Comparison of ENCODE assay signal across 29 cellular contexts in the genomic region with DNA sequence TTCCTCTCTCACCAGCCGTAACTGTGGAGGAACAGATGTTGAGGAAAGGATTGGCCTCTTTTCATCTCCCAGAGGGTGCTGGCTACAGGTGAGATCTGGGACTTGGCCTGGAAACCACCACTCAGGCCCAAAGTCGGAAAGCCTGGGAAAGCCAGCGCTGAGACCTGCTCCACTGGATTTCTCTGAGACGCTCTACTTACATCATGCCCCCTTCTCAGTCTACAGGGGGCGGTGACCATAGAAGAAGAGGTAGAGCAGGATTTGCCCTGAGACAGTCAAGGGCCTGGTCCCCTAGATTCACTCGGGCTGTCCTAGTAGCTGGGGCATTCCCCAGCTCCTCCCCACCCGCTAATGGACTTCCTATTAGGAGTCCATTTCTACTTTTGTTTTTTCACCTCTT.
"Had no signal": no experiment of that assay in that cellular context is flagged by ENCODE, and none has a peak within 500 bp of the region (broad histone marks: within the 10 kb centered on the region; RNA-seq: fewer than 3 reads in every experiment).

No MANE protein-coding gene starts in this region.

- H3K27me3 Mint-ChIP-seq: activated CD4-positive, alpha-beta memory T cell treated with anti-CD3 and anti-CD28 coated beads, Interleukin-2, amount 10 ng/mL, durations not matched to agents 7 days and 5 days; activated CD4-positive, alpha-beta T cell treated with anti-CD3 and anti-CD28 coated beads, Interleukin-2, amount 10 ng/mL, durations not matched to agents 7 days and 5 days; activated naive CD4-positive, alpha-beta T cell treated with anti-CD3 and anti-CD28 coated beads, Interleukin-2, amount 10 ng/mL, durations not matched to agents 7 days and 5 days; activated naive CD8-positive, alpha-beta T cell treated with anti-CD3 and anti-CD28 coated beads, Interleukin-2, amount 10 ng/mL, durations not matched to agents 7 days and 5 days; activated T-cell treated with anti-CD3 and anti-CD28 coated beads, Interleukin-2, amount 50 U/mL, for 24 hours; dendritic cell treated with granulocyte-macrophage colony-stimulating factor and Interleukin-4, amounts not matched to agents 40 ng/mL and 50 ng/mL, for 4 days had no signal

- H3K9me3 ChIP-seq: ascending aorta, breast epithelium had no signal

- H3K27me3 ChIP-seq: ascending aorta, breast epithelium, cardiac muscle cell, dorsolateral prefrontal cortex had no signal

- H3K27ac Mint-ChIP-seq: activated CD4-positive, alpha-beta memory T cell treated with anti-CD3 and anti-CD28 coated beads, Interleukin-2, amount 10 ng/mL, durations not matched to agents 7 days and 5 days; activated CD4-positive, alpha-beta T cell treated with anti-CD3 and anti-CD28 coated beads, Interleukin-2, amount 10 ng/mL, durations not matched to agents 7 days and 5 days; activated naive CD4-positive, alpha-beta T cell treated with anti-CD3 and anti-CD28 coated beads, Interleukin-2, amount 10 ng/mL, durations not matched to agents 7 days and 5 days; activated naive CD4-positive, alpha-beta T cell treated with anti-CD3 and anti-CD28 coated beads, Interleukin-2, amount 50 U/mL, for 72 hours; activated naive CD8-positive, alpha-beta T cell treated with anti-CD3 and anti-CD28 coated beads, Interleukin-2, amount 10 ng/mL, durations not matched to agents 7 days and 5 days; activated T-cell treated with anti-CD3 and anti-CD28 coated beads, Interleukin-2, amount 50 U/mL, for 24 hours; activated T-cell treated with anti-CD3 and anti-CD28 coated beads, Interleukin-2, amount 50 U/mL, for 72 hours; brain; dendritic cell treated with granulocyte-macrophage colony-stimulating factor and Interleukin-4, amounts not matched to agents 40 ng/mL and 50 ng/mL, for 4 days; endodermal cell had no signal

- H3K9me3 Mint-ChIP-seq: activated CD4-positive, alpha-beta memory T cell treated with anti-CD3 and anti-CD28 coated beads, Interleukin-2, amount 10 ng/mL, durations not matched to agents 7 days and 5 days; activated CD4-positive, alpha-beta T cell treated with anti-CD3 and anti-CD28 coated beads, Interleukin-2, amount 10 ng/mL, durations not matched to agents 7 days and 5 days; activated naive CD4-positive, alpha-beta T cell treated with anti-CD3 and anti-CD28 coated beads, Interleukin-2, amount 10 ng/mL, durations not matched to agents 7 days and 5 days; activated naive CD4-positive, alpha-beta T cell treated with anti-CD3 and anti-CD28 coated beads, Interleukin-2, amount 50 U/mL, for 72 hours; activated naive CD8-positive, alpha-beta T cell treated with anti-CD3 and anti-CD28 coated beads, Interleukin-2, amount 10 ng/mL, durations not matched to agents 7 days and 5 days; activated T-cell treated with anti-CD3 and anti-CD28 coated beads, Interleukin-2, amount 50 U/mL, for 24 hours; activated T-cell treated with anti-CD3 and anti-CD28 coated beads, Interleukin-2, amount 50 U/mL, for 72 hours; dendritic cell treated with granulocyte-macrophage colony-stimulating factor and Interleukin-4, amounts not matched to agents 40 ng/mL and 50 ng/mL, for 4 days; endodermal cell had no signal

- H3K4me1 Mint-ChIP-seq: activated CD4-positive, alpha-beta memory T cell treated with anti-CD3 and anti-CD28 coated beads, Interleukin-2, amount 10 ng/mL, durations not matched to agents 7 days and 5 days; activated CD4-positive, alpha-beta T cell treated with anti-CD3 and anti-CD28 coated beads, Interleukin-2, amount 10 ng/mL, durations not matched to agents 7 days and 5 days; activated naive CD4-positive, alpha-beta T cell treated with anti-CD3 and anti-CD28 coated beads, Interleukin-2, amount 10 ng/mL, durations not matched to agents 7 days and 5 days; activated naive CD8-positive, alpha-beta T cell treated with anti-CD3 and anti-CD28 coated beads, Interleukin-2, amount 10 ng/mL, durations not matched to agents 7 days and 5 days had no signal

- H3K4me3 ChIP-seq: ascending aorta, breast epithelium, cardiac muscle cell, coronary artery, dorsolateral prefrontal cortex had no signal

- H3K4me3 Mint-ChIP-seq: activated CD4-positive, alpha-beta memory T cell treated with anti-CD3 and anti-CD28 coated beads, Interleukin-2, amount 10 ng/mL, durations not matched to agents 7 days and 5 days; activated CD4-positive, alpha-beta T cell treated with anti-CD3 and anti-CD28 coated beads, Interleukin-2, amount 10 ng/mL, durations not matched to agents 7 days and 5 days; activated naive CD4-positive, alpha-beta T cell treated with anti-CD3 and anti-CD28 coated beads, Interleukin-2, amount 10 ng/mL, durations not matched to agents 7 days and 5 days; activated naive CD8-positive, alpha-beta T cell treated with anti-CD3 and anti-CD28 coated beads, Interleukin-2, amount 10 ng/mL, durations not matched to agents 7 days and 5 days; activated T-cell treated with anti-CD3 and anti-CD28 coated beads, Interleukin-2, amount 50 U/mL, for 24 hours; activated T-cell treated with anti-CD3 and anti-CD28 coated beads, Interleukin-2, amount 50 U/mL, for 72 hours; brain; dendritic cell treated with granulocyte-macrophage colony-stimulating factor and Interleukin-4, amounts not matched to agents 40 ng/mL and 50 ng/mL, for 4 days; endodermal cell had no signal

- H3K27ac ChIP-seq: ascending aorta, breast epithelium, cardiac muscle cell, coronary artery, dorsolateral prefrontal cortex had no signal

- DNase-seq: activated CD4-positive, alpha-beta memory T cell treated with anti-CD3 and anti-CD28 coated beads, Interleukin-2, amount 10 ng/mL, durations not matched to agents 7 days and 5 days; activated CD4-positive, alpha-beta T cell treated with anti-CD3 and anti-CD28 coated beads for 1 hour; activated CD4-positive, alpha-beta T cell treated with anti-CD3 and anti-CD28 coated beads for 4 hours; activated CD4-positive, alpha-beta T cell treated with anti-CD3 and anti-CD28 coated beads, Interleukin-2, amount 10 ng/mL, durations not matched to agents 7 days and 5 days; activated CD4-positive, alpha-beta T cell treated with anti-CD3 and anti-CD28 coated beads, Interleukin-2, amount 50 U/mL, for 4 hours; activated CD8-positive, alpha-beta memory T cell treated with anti-CD3 and anti-CD28 coated beads, Interleukin-2, amount 50 U/mL, for 48 hours; activated gamma-delta T cell; activated naive CD4-positive, alpha-beta T cell; activated naive CD4-positive, alpha-beta T cell treated with anti-CD3 and anti-CD28 coated beads, Interleukin-2, amount 10 ng/mL, durations not matched to agents 7 days and 5 days; activated naive CD8-positive, alpha-beta T cell treated with anti-CD3 and anti-CD28 coated beads, Interleukin-2, amount 10 ng/mL, durations not matched to agents 7 days and 5 days; activated T-cell treated with anti-CD3 and anti-CD28 coated beads for 4 hours; activated T-cell treated with anti-CD3 and anti-CD28 coated beads, Interleukin-2, amount 50 U/mL, for 24 hours; activated T-cell treated with anti-CD3 and anti-CD28 coated beads, Interleukin-2, amount 50 U/mL, for 72 hours; central memory CD4-positive, alpha-beta T cell; cerebellar nuclear complex; dorsolateral prefrontal cortex; effector memory CD4-positive, alpha-beta T cell; foreskin fibroblast; head of caudate nucleus; T-helper 2 cell had no signal

- H3K36me3 Mint-ChIP-seq: activated naive CD4-positive, alpha-beta T cell treated with anti-CD3 and anti-CD28 coated beads, Interleukin-2, amount 10 ng/mL, durations not matched to agents 7 days and 5 days; activated naive CD4-positive, alpha-beta T cell treated with anti-CD3 and anti-CD28 coated beads, Interleukin-2, amount 50 U/mL, for 72 hours; activated naive CD8-positive, alpha-beta T cell treated with anti-CD3 and anti-CD28 coated beads, Interleukin-2, amount 10 ng/mL, durations not matched to agents 7 days and 5 days had no signal

- ATAC-seq: activated naive CD4-positive, alpha-beta T cell treated with anti-CD3 and anti-CD28 coated beads, Interleukin-2, amount 50 U/mL, for 72 hours; activated T-cell treated with anti-CD3 and anti-CD28 coated beads, Interleukin-2, amount 50 U/mL, for 72 hours; esophagus mucosa had no signal

- H3K36me3 ChIP-seq: ascending aorta, breast epithelium, cardiac muscle cell had no signal

- H3K4me1 ChIP-seq: ascending aorta, breast epithelium had no signal
